8 cellular contexts compared by ENCODE assay signal in genomic region chr4:16225681-16225995, GRCh38. TPM values are rescaled to one million over a fixed set of nuclear protein-coding genes. Genes with fewer than 3 reads are reported as not detected.
DNase-seq lines count a peak whose midpoint lies in the region; ATAC-seq lines count a peak whose summit lies in the region.

No MANE protein-coding gene starts in this region.

- no peak overlapping the region for H3K27ac ChIP-seq in iPS-20b (ENCODE audit: low read length)
- H3K27ac ChIP-seq in substantia nigra (ENCODE audit: low read depth, low read length, poor library complexity, severe bottlenecking), result peak overlapping the region; percentile 68

- peaks cover 10% of the 10 kb centered on the region for H3K36me3 Mint-ChIP-seq in stimulated activated naive CD8-positive, alpha-beta T cell treated with anti-CD3 and anti-CD28 coated beads, Interleukin-15, Interleukin-2, amounts not matched to agents 100 ng/mL and 50 ng/mL, for 24 hours (ENCODE audit: low read depth)
- H3K36me3 Mint-ChIP-seq in activated CD4-positive, alpha-beta memory T cell treated with anti-CD3 and anti-CD28 coated beads, Interleukin-2, amount 10 ng/mL, durations not matched to agents 7 days and 5 days (ENCODE audit: low read depth), result peaks cover 17% of the 10 kb centered on the region

- DNase-seq in stimulated activated naive CD8-positive, alpha-beta T cell treated with anti-CD3 and anti-CD28 coated beads, Interleukin-15, Interleukin-2, amounts not matched to agents 100 U/mL and 50 U/mL, for 24 hours, result no peak
- DNase-seq in activated CD4-positive, alpha-beta memory T cell treated with anti-CD3 and anti-CD28 coated beads, Interleukin-2, amount 10 ng/mL, durations not matched to agents 7 days and 5 days, result no peak
- DNase-seq in substantia nigra (lab: John Stamatoyannopoulos, UW) (no peak), hepatic stellate cell (ENCODE audit: low spot score) (no peak)
- no peak for DNase-seq in stimulated activated CD4-positive, alpha-beta T cell treated with anti-CD3 and anti-CD28 coated beads, Interleukin-4, amount 100 ng/mL, for 4 hours

- no peak for ATAC-seq in stimulated activated naive CD8-positive, alpha-beta T cell treated with anti-CD3 and anti-CD28 coated beads, Interleukin-15, Interleukin-2, amounts not matched to agents 100 U/mL and 50 U/mL, for 24 hours
- ATAC-seq in GM21423 (IDR thresholded peaks at IDR 0.05; ENCODE audit: unreplicated experiment), result no peak

- peak overlapping the region; percentile 88 for H3K4me3 Mint-ChIP-seq in stimulated activated naive CD8-positive, alpha-beta T cell treated with anti-CD3 and anti-CD28 coated beads, Interleukin-15, Interleukin-2, amounts not matched to agents 100 ng/mL and 50 ng/mL, for 24 hours
- peak overlapping the region; percentile 84 for H3K4me3 Mint-ChIP-seq in activated CD4-positive, alpha-beta memory T cell treated with anti-CD3 and anti-CD28 coated beads, Interleukin-2, amount 10 ng/mL, durations not matched to agents 7 days and 5 days

- H3K9me3 ChIP-seq in iPS-20b (ENCODE audit: insufficient read depth, low read depth, low read length), result no peaks in the 10 kb centered on the region

- H3K27me3 Mint-ChIP-seq in stimulated activated naive CD8-positive, alpha-beta T cell treated with anti-CD3 and anti-CD28 coated beads, Interleukin-15, Interleukin-2, amounts not matched to agents 100 ng/mL and 50 ng/mL, for 24 hours, result no peaks in the 10 kb centered on the region
- H3K27me3 Mint-ChIP-seq in activated CD4-positive, alpha-beta memory T cell treated with anti-CD3 and anti-CD28 coated beads, Interleukin-2, amount 10 ng/mL, durations not matched to agents 7 days and 5 days, result no peaks in the 10 kb centered on the region

- POLR2A ChIA-PET in activated CD4-positive, alpha-beta memory T cell treated with anti-CD3 and anti-CD28 coated beads, Interleukin-2, amount 10 ng/mL, durations not matched to agents 7 days and 5 days (lab: Charles Lee), result interaction anchor here (1.5 to 2.5 kb wide), 2 partner anchors 10 to 13 kb away, joined by 8 to 15 read pairs; no protein-coding TSS in a partner anchor

- H3K27ac Mint-ChIP-seq in stimulated activated naive CD8-positive, alpha-beta T cell treated with anti-CD3 and anti-CD28 coated beads, Interleukin-15, Interleukin-2, amounts not matched to agents 100 ng/mL and 50 ng/mL, for 24 hours, result peak overlapping the region; percentile 90
- H3K27ac Mint-ChIP-seq in activated CD4-positive, alpha-beta memory T cell treated with anti-CD3 and anti-CD28 coated beads, Interleukin-2, amount 10 ng/mL, durations not matched to agents 7 days and 5 days, result peak overlapping the region; percentile 82

- peak overlapping the region; percentile 99 for H3K4me3 ChIP-seq in iPS-20b (ENCODE audit: low read length)

- CTCF ChIA-PET in activated CD4-positive, alpha-beta memory T cell treated with anti-CD3 and anti-CD28 coated beads, Interleukin-2, amount 10 ng/mL, durations not matched to agents 7 days and 5 days (lab: Charles Lee), result no interaction called here

- H3K9me3 Mint-ChIP-seq in stimulated activated naive CD8-positive, alpha-beta T cell treated with anti-CD3 and anti-CD28 coated beads, Interleukin-15, Interleukin-2, amounts not matched to agents 100 ng/mL and 50 ng/mL, for 24 hours, result no peaks in the 10 kb centered on the region
- no peaks in the 10 kb centered on the region for H3K9me3 Mint-ChIP-seq in activated CD4-positive, alpha-beta memory T cell treated with anti-CD3 and anti-CD28 coated beads, Interleukin-2, amount 10 ng/mL, durations not matched to agents 7 days and 5 days

- H3K27me3 ChIP-seq in iPS-20b (ENCODE audit: insufficient read depth, low read length), result no peaks in the 10 kb centered on the region

- H3K9ac ChIP-seq in iPS-20b (ENCODE audit: low read depth, low read length), result peak overlapping the region; percentile 84; the same call in 1 of the 2 replicates

- H3K36me3 ChIP-seq in iPS-20b (ENCODE audit: insufficient read depth, low read depth, low read length), result no peaks in the 10 kb centered on the region

- H3K4me1 Mint-ChIP-seq in stimulated activated naive CD8-positive, alpha-beta T cell treated with anti-CD3 and anti-CD28 coated beads, Interleukin-15, Interleukin-2, amounts not matched to agents 100 ng/mL and 50 ng/mL, for 24 hours (ENCODE audit: low read depth), result peaks cover 59% of the 10 kb centered on the region
- H3K4me1 Mint-ChIP-seq in activated CD4-positive, alpha-beta memory T cell treated with anti-CD3 and anti-CD28 coated beads, Interleukin-2, amount 10 ng/mL, durations not matched to agents 7 days and 5 days, result peaks cover 43% of the 10 kb centered on the region

- H3K4me1 ChIP-seq in iPS-20b (ENCODE audit: insufficient read depth, low read length), result peaks cover 12% of the 10 kb centered on the region

RNA-seq across cellular contexts. Expression of gene TAPT1, which starts 0.6 kb away (rescaled TPM):
- 10 to 100 TPM; 44.2 to 52.6 TPM for total RNA-seq in activated CD4-positive, alpha-beta memory T cell treated with anti-CD3 and anti-CD28 coated beads, Interleukin-2, amount 10 ng/mL, durations not matched to agents 7 days and 5 days
